Comparison of ENCODE assay signal across 9 cellular contexts in genomic region chr11:27497284-27497866, GRCh38. TPM values are rescaled to one million over a fixed set of nuclear protein-coding genes. Genes with fewer than 3 reads are reported as not detected.
A peak's percentile ranks its signal among the peaks of the same experiment; 100 is the strongest.
DNase-seq lines count a peak whose midpoint lies in the region; ATAC-seq and TF ChIP-seq lines count a peak whose summit lies in the region.
"Had no signal": no experiment of that assay in that cellular context is flagged by ENCODE, and none has a peak within 500 bp of the region (broad histone marks: within the 10 kb centered on the region; RNA-seq: fewer than 3 reads in every experiment).

No MANE protein-coding gene starts in this region.

- 0 out of 2 replicates have a peak, but pooled peaks have one; percentile 24 for TF ChIP-seq RAD21 in HCT116 (IDR thresholded peaks at IDR 0.05; ENCODE audit: low read depth)

- H3K27me3 Mint-ChIP-seq in memory B cell = no peaks in the 10 kb centered on the region
- no peaks in the 10 kb centered on the region for H3K27me3 Mint-ChIP-seq in activated T-helper 1 cell treated with anti-CD3 and anti-CD28 coated beads, Interleukin-12 subunit alpha, Interleukin-12 subunit beta, Interleukin-2, Interleukin-4 antibody, amounts not matched to agents 30 ng/mL and 10 ng/mL and 1 ng/mL, durations not matched to agents 14 hours and 24 hours and 36 hours (ENCODE audit: insufficient read depth)

- RAD21 ChIA-PET in HCT116 (lab: Charles Lee; ENCODE audit: low non-redundant PET in 1 of 2, low total read pairs in 2 of 2, uncharacterized antibody in 2 of 2, unreplicated experiment in 2 of 2) = no interaction called here

- H3K4me1 ChIP-seq in HCT116 (ENCODE audit: control insufficient read depth in 1 of 2, insufficient read depth in 2 of 2, low read length in 2 of 2) (no peaks in the 10 kb centered on the region), BE2C (no peaks in the 10 kb centered on the region)

- H3K4me3 ChIP-seq in HCT116 (replicated peaks in 1 of 2; ENCODE audit: low read depth in 1 of 2, low read length in 2 of 2) = no peak overlapping the region
- no peak overlapping the region for H3K4me3 ChIP-seq in NB4 (ENCODE audit: low read depth, low read length)
- H3K4me3 ChIP-seq in brain microvascular endothelial cell (ENCODE audit: low read depth, low read length) = no peak overlapping the region
- no peak overlapping the region for H3K4me3 ChIP-seq in BE2C (ENCODE audit: low read depth, low read length)
- H3K4me3 ChIP-seq: BLaER1 treated with 17β-estradiol and CSF1 and Interleukin-3, amounts not matched to agents 10 nM and 100 nM had no signal

- H3K9me3 ChIP-seq in HCT116 (ENCODE audit: control insufficient read depth in 1 of 2, insufficient read depth in 1 of 2, low read depth in 1 of 2, low read length in 2 of 2) (no peaks in the 10 kb centered on the region), BE2C (no peaks in the 10 kb centered on the region)
- H3K9me3 ChIP-seq: BLaER1 treated with 17β-estradiol and CSF1 and Interleukin-3, amounts not matched to agents 10 nM and 100 nM had no signal

- H3K27me3 ChIP-seq in HCT116 (ENCODE audit: insufficient read depth, low read length) (no peaks in the 10 kb centered on the region), brain microvascular endothelial cell (replicated peaks) (no peaks in the 10 kb centered on the region), BE2C (no peaks in the 10 kb centered on the region)
- H3K27me3 ChIP-seq: BLaER1 treated with 17β-estradiol and CSF1 and Interleukin-3, amounts not matched to agents 10 nM and 100 nM had no signal

- peaks cover 11% of the 10 kb centered on the region for H3K36me3 Mint-ChIP-seq in memory B cell
- peaks cover 17% of the 10 kb centered on the region for H3K36me3 Mint-ChIP-seq in activated T-helper 1 cell treated with anti-CD3 and anti-CD28 coated beads, Interleukin-12 subunit alpha, Interleukin-12 subunit beta, Interleukin-2, Interleukin-4 antibody, amounts not matched to agents 30 ng/mL and 10 ng/mL and 1 ng/mL, durations not matched to agents 14 hours and 24 hours and 36 hours (ENCODE audit: low read depth)

- DNase-seq in NCI-H2107 treated with DMSO at 0.1 percent for 48 hours (lab: John Stamatoyannopoulos, UW; ENCODE audit: unreplicated experiment) = peak; percentile 47
- no peak for DNase-seq in NCI-H2107 (lab: John Stamatoyannopoulos, UW)
- DNase-seq in HCT116 (ENCODE audit: low read depth, low spot score) = no peak
- DNase-seq in NB4 (ENCODE audit: low read depth) = peak; percentile 48
- no peak for DNase-seq in brain microvascular endothelial cell
- no peak for DNase-seq in memory B cell (ENCODE audit: low spot score in 2 of 2)
- no peak for DNase-seq in activated T-helper 1 cell treated with anti-CD3 and anti-CD28 coated beads, Interleukin-12 subunit alpha, Interleukin-12 subunit beta, Interleukin-2, Interleukin-4 antibody, amounts not matched to agents 30 ng/mL and 10 ng/mL and 1 ng/mL, durations not matched to agents 14 hours and 24 hours and 36 hours (ENCODE audit: low spot score)
- DNase-seq in BE2C = no peak

- TF ChIP-seq POLR2A in HCT116 (IDR thresholded peaks at IDR 0.05; ENCODE audit: borderline replicate concordance, extremely low read depth, insufficient read depth, insufficient read length) (no peak), NB4 (IDR thresholded peaks at IDR 0.05; ENCODE audit: extremely low read depth, insufficient read length) (no peak)

- TF ChIP-seq CTCF in HCT116 (IDR thresholded peaks at IDR 0.05 in 2 of 3, conservative IDR thresholded peaks at IDR 0.05 in 1 of 3; ENCODE audit: borderline replicate concordance in 1 of 3, insufficient read depth in 1 of 3, low read depth in 2 of 3, low read length in 2 of 3) = peak; percentile 16 to 60 (median 30); a peak in 4 of 6 replicates
- TF ChIP-seq CTCF in NB4 (IDR thresholded peaks at IDR 0.05; ENCODE audit: low read depth, low read length) = peak; percentile 10
- peak; percentile 24 for TF ChIP-seq CTCF in brain microvascular endothelial cell (IDR thresholded peaks at IDR 0.05; ENCODE audit: low read depth, low read length, missing control alignments)
- TF ChIP-seq CTCF in BE2C (IDR thresholded peaks at IDR 0.05; ENCODE audit: low read depth, low read length) = no peak; the same call in 1 of the 2 replicates

- ATAC-seq in HCT116 = no peak
- ATAC-seq in memory B cell (ENCODE audit: low read depth) = peak; percentile 42

- no peak overlapping the region for H2AFZ ChIP-seq in HCT116 (ENCODE audit: low read depth, low read length, poor library complexity, severe bottlenecking)

- H3K36me3 ChIP-seq in HCT116 (ENCODE audit: control insufficient read depth in 1 of 2, insufficient read depth in 2 of 2, low read length in 2 of 2) = peaks cover 31 to 39% of the 10 kb centered on the region in 2 experiments
- H3K36me3 ChIP-seq in brain microvascular endothelial cell (replicated peaks) = peaks cover 17% of the 10 kb centered on the region
- H3K36me3 ChIP-seq in BE2C = no peaks in the 10 kb centered on the region; the same call in 1 of the 2 replicates

- no peak overlapping the region for H3K27ac ChIP-seq in HCT116 (ENCODE audit: low read depth, low read length)
- no peak overlapping the region for H3K27ac ChIP-seq in brain microvascular endothelial cell
- H3K27ac ChIP-seq: BLaER1 treated with 17β-estradiol and CSF1 and Interleukin-3, amounts not matched to agents 10 nM and 100 nM had no signal

- 0 out of 2 replicates have a peak, but pooled peaks cover 4% of the 10 kb centered on the region for H4K20me1 ChIP-seq in HCT116 (ENCODE audit: insufficient read depth)

- peaks cover 63% of the 10 kb centered on the region for H3K79me2 ChIP-seq in HCT116 (ENCODE audit: insufficient read depth, low read length)

- no peaks in the 10 kb centered on the region for H3K9me3 Mint-ChIP-seq in memory B cell
- H3K9me3 Mint-ChIP-seq in activated T-helper 1 cell treated with anti-CD3 and anti-CD28 coated beads, Interleukin-12 subunit alpha, Interleukin-12 subunit beta, Interleukin-2, Interleukin-4 antibody, amounts not matched to agents 30 ng/mL and 10 ng/mL and 1 ng/mL, durations not matched to agents 14 hours and 24 hours and 36 hours = no peaks in the 10 kb centered on the region

- H3K4me2 ChIP-seq in HCT116 (ENCODE audit: low read length) = no peak overlapping the region

- intact Hi-C loops in HCT116 (cut with micrococcal nuclease) = no loop called here
- intact Hi-C loops in activated T-helper 1 cell treated with anti-CD3 and anti-CD28 coated beads, Interleukin-12 subunit alpha, Interleukin-12 subunit beta, Interleukin-2, Interleukin-4 antibody, amounts not matched to agents 30 ng/mL and 10 ng/mL and 1 ng/mL, durations not matched to agents 14 hours and 24 hours and 36 hours (cut with micrococcal nuclease) = loop anchor here (1.0 kb wide), 1 partner anchor 9 kb away; the partner anchor contains the start of gene LIN7C

- H3K9me2 ChIP-seq in HCT116 (ENCODE audit: insufficient read depth) = no peaks in the 10 kb centered on the region

- H3K9ac ChIP-seq in HCT116 (ENCODE audit: low read length) = no peak overlapping the region

- no peak overlapping the region for H3K27ac Mint-ChIP-seq in memory B cell
- H3K27ac Mint-ChIP-seq in activated T-helper 1 cell treated with anti-CD3 and anti-CD28 coated beads, Interleukin-12 subunit alpha, Interleukin-12 subunit beta, Interleukin-2, Interleukin-4 antibody, amounts not matched to agents 30 ng/mL and 10 ng/mL and 1 ng/mL, durations not matched to agents 14 hours and 24 hours and 36 hours = no peak overlapping the region

- POLR2A ChIA-PET in HCT116 (lab: Charles Lee) = interaction anchor here (1.6 kb wide), 1 partner anchor 10 kb away, joined by 5 read pairs; the partner anchor contains the start of gene LIN7C

- peaks cover 8% of the 10 kb centered on the region for H3K4me1 Mint-ChIP-seq in memory B cell
- H3K4me1 Mint-ChIP-seq in activated T-helper 1 cell treated with anti-CD3 and anti-CD28 coated beads, Interleukin-12 subunit alpha, Interleukin-12 subunit beta, Interleukin-2, Interleukin-4 antibody, amounts not matched to agents 30 ng/mL and 10 ng/mL and 1 ng/mL, durations not matched to agents 14 hours and 24 hours and 36 hours (ENCODE audit: low read depth) = peaks cover 16% of the 10 kb centered on the region

- H3K4me3 Mint-ChIP-seq in memory B cell = no peak overlapping the region
- H3K4me3 Mint-ChIP-seq in activated T-helper 1 cell treated with anti-CD3 and anti-CD28 coated beads, Interleukin-12 subunit alpha, Interleukin-12 subunit beta, Interleukin-2, Interleukin-4 antibody, amounts not matched to agents 30 ng/mL and 10 ng/mL and 1 ng/mL, durations not matched to agents 14 hours and 24 hours and 36 hours = no peak overlapping the region

- TSS peak; percentile 0 for BruUV-seq in HCT116 (replicated peaks; lab: Mats Ljungman, UMichigan)

- in situ Hi-C loops in brain microvascular endothelial cell (cut with HindIII; ENCODE audit: low pct_ligation_motif_present, low sequenced_read_pairs) = loop anchor here (25.0 kb wide), 1 partner anchor 310 kb away; no protein-coding TSS in a partner anchor

- CTCF ChIA-PET in HCT116 (lab: Charles Lee) = interaction anchor here (0.6 to 2.8 kb wide), 7 partner anchors 10 to 1523 kb away, joined by 3 to 18 read pairs (median 4); partner anchors contain the start of gene LIN7C

TF ChIP-seq in HCT116, 20 proteins besides CTCF, POLR2A, EP300 and RAD21:
- TF ChIP-seq EZH2phosphoT487 (IDR thresholded peaks at IDR 0.05; ENCODE audit: borderline replicate concordance) = no peak
- TF ChIP-seq POLR2AphosphoS5 (IDR thresholded peaks at IDR 0.05; ENCODE audit: low read depth, low read length) = no peak
- TF ChIP-seq FOSL1 (IDR thresholded peaks at IDR 0.05; ENCODE audit: low read depth) = no peak
- no peak for TF ChIP-seq CBX3 (IDR thresholded peaks at IDR 0.05; ENCODE audit: low read depth)

RNA-seq across cellular contexts. Expression of gene LIN7C, which starts 9.2 kb away (rescaled TPM):
- total RNA-seq in HCT116 (2021; ENCODE audit: unreplicated experiment) = 48.2 TPM
- polyA plus RNA-seq in HCT116 (2012) = 2.6 and 3.9 TPM in 2 replicates
- total RNA-seq in activated T-helper 1 cell treated with anti-CD3 and anti-CD28 coated beads, Interleukin-12 subunit alpha, Interleukin-12 subunit beta, Interleukin-2, Interleukin-4 antibody, amounts not matched to agents 30 ng/mL and 10 ng/mL and 1 ng/mL, durations not matched to agents 14 hours and 24 hours and 36 hours = 33.8 and 35.8 TPM in 2 replicates
- 4.5 TPM for polyA plus RNA-seq in BE2C (2012; ENCODE audit: insufficient read depth, insufficient read length, low read depth)

RNA-seq across cellular contexts. Expression of gene LGR4, which starts 24.8 kb away (rescaled TPM):
- 7.1 TPM for total RNA-seq in HCT116 (2021; ENCODE audit: unreplicated experiment)
- 1.1 and 1.5 TPM in 2 replicates for polyA plus RNA-seq in HCT116 (2012)
- total RNA-seq in activated T-helper 1 cell treated with anti-CD3 and anti-CD28 coated beads, Interleukin-12 subunit alpha, Interleukin-12 subunit beta, Interleukin-2, Interleukin-4 antibody, amounts not matched to agents 30 ng/mL and 10 ng/mL and 1 ng/mL, durations not matched to agents 14 hours and 24 hours and 36 hours = 0.05 TPM in 1 of 2 replicates, not detected in the other
- 2.8 TPM for polyA plus RNA-seq in BE2C (2012; ENCODE audit: insufficient read depth, insufficient read length, low read depth)

Comparison
In these comparisons a context has a peak if more than half of its experiments do, and no peak if none do; other contexts are left out.
1. DNase-seq: peak in NCI-H2107 treated with DMSO at 0.1 percent for 48 hours (single experiment) and NB4 (single experiment); none in NCI-H2107 (single experiment), HCT116 (single experiment), brain microvascular endothelial cell (single experiment), memory B cell (0 of 2), activated T-helper 1 cell treated with anti-CD3 and anti-CD28 coated beads, Interleukin-12 subunit alpha, Interleukin-12 subunit beta, Interleukin-2, Interleukin-4 antibody, amounts not matched to agents 30 ng/mL and 10 ng/mL and 1 ng/mL, durations not matched to agents 14 hours and 24 hours and 36 hours (single experiment) and BE2C (single experiment).